In genomic region chr12:52837341-52837741, GRCh38 we compare ENCODE assay signal across 1 cellular context.
A peak's percentile ranks its signal among the peaks of the same experiment; 100 is the strongest.
TF ChIP-seq lines count a peak whose summit lies in the region.

No MANE protein-coding gene starts in this region.

TF ChIP-seq in SK-N-SH, 30 proteins besides CTCF, POLR2A, EP300 and RAD21:
- TF ChIP-seq TEAD4 (IDR thresholded peaks at IDR 0.05; ENCODE audit: borderline replicate concordance, insufficient read depth) (no peak), FOSL2 (IDR thresholded peaks at IDR 0.05; ENCODE audit: borderline replicate concordance, low read depth) (0 out of 2 replicates have a peak, but pooled peaks have one; percentile 11)
